1 cellular context compared by ENCODE assay signal in the genomic region with DNA sequence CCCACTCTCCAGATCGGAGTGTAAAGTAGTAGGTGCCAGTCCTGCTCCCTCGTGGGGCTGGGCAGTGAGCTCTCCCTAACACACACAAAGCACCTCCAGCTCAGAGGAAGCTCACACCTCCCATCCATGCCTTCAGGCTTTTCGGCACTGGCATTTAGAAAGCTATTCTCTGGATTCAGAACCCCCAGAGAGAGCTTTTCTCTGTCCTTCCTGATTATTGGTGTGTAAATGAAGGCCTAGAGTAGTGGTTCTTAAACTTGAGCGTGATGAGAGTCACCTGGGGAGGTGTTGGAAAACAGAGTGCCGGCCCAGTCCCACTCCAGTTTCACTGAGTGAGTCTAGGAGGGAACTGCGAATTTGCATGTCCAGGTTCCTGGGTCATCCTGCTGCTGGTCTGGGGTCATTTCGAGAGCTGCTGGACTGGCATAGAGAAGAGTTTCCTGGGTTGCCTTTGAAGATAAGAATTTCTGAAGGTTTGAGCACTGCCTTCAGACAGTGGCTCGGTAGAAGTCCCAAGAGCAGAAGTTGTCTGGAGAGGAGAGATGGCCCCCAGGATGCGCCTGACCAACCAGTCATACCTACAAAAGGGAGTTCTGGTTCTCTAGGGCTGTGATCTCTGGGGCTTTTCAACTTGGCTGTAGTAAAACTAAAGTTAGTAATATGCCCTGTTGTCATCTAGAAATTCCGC.
TF ChIP-seq lines count a peak whose summit lies in the region.

No MANE protein-coding gene starts in this region.

TF ChIP-seq in SK-N-SH, 30 proteins besides CTCF, POLR2A, EP300 and RAD21 (continued from another document):
- TF ChIP-seq, protein P1, sequence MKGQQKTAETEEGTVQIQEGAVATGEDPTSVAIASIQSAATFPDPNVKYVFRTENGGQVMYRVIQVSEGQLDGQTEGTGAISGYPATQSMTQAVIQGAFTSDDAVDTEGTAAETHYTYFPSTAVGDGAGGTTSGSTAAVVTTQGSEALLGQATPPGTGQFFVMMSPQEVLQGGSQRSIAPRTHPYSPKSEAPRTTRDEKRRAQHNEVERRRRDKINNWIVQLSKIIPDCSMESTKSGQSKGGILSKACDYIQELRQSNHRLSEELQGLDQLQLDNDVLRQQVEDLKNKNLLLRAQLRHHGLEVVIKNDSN (IDR thresholded peaks at IDR 0.05; ENCODE audit: borderline replicate concordance, low read depth) = no peak
- TF ChIP-seq RXRA (IDR thresholded peaks at IDR 0.05; ENCODE audit: borderline replicate concordance, low read depth) (no peak), TEAD4 (IDR thresholded peaks at IDR 0.05; ENCODE audit: borderline replicate concordance, insufficient read depth) (no peak), SMC3 (IDR thresholded peaks at IDR 0.05; ENCODE audit: low read depth, low read length) (no peak), CHD2 (IDR thresholded peaks at IDR 0.05; ENCODE audit: low read length, partially characterized antibody) (no peak), FOSL2 (IDR thresholded peaks at IDR 0.05; ENCODE audit: borderline replicate concordance, low read depth) (no peak), POLR2AphosphoS5 (IDR thresholded peaks at IDR 0.05; ENCODE audit: low read depth, low read length) (no peak)
- TF ChIP-seq, protein P2, sequence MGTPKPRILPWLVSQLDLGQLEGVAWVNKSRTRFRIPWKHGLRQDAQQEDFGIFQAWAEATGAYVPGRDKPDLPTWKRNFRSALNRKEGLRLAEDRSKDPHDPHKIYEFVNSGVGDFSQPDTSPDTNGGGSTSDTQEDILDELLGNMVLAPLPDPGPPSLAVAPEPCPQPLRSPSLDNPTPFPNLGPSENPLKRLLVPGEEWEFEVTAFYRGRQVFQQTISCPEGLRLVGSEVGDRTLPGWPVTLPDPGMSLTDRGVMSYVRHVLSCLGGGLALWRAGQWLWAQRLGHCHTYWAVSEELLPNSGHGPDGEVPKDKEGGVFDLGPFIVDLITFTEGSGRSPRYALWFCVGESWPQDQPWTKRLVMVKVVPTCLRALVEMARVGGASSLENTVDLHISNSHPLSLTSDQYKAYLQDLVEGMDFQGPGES (IDR thresholded peaks at IDR 0.05; ENCODE audit: low read depth, low read length) = no peak
- TF ChIP-seq, protein P3, sequence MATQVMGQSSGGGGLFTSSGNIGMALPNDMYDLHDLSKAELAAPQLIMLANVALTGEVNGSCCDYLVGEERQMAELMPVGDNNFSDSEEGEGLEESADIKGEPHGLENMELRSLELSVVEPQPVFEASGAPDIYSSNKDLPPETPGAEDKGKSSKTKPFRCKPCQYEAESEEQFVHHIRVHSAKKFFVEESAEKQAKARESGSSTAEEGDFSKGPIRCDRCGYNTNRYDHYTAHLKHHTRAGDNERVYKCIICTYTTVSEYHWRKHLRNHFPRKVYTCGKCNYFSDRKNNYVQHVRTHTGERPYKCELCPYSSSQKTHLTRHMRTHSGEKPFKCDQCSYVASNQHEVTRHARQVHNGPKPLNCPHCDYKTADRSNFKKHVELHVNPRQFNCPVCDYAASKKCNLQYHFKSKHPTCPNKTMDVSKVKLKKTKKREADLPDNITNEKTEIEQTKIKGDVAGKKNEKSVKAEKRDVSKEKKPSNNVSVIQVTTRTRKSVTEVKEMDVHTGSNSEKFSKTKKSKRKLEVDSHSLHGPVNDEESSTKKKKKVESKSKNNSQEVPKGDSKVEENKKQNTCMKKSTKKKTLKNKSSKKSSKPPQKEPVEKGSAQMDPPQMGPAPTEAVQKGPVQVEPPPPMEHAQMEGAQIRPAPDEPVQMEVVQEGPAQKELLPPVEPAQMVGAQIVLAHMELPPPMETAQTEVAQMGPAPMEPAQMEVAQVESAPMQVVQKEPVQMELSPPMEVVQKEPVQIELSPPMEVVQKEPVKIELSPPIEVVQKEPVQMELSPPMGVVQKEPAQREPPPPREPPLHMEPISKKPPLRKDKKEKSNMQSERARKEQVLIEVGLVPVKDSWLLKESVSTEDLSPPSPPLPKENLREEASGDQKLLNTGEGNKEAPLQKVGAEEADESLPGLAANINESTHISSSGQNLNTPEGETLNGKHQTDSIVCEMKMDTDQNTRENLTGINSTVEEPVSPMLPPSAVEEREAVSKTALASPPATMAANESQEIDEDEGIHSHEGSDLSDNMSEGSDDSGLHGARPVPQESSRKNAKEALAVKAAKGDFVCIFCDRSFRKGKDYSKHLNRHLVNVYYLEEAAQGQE (IDR thresholded peaks at IDR 0.05; ENCODE audit: low read depth, low read length) = no peak
- TF ChIP-seq, protein P4, sequence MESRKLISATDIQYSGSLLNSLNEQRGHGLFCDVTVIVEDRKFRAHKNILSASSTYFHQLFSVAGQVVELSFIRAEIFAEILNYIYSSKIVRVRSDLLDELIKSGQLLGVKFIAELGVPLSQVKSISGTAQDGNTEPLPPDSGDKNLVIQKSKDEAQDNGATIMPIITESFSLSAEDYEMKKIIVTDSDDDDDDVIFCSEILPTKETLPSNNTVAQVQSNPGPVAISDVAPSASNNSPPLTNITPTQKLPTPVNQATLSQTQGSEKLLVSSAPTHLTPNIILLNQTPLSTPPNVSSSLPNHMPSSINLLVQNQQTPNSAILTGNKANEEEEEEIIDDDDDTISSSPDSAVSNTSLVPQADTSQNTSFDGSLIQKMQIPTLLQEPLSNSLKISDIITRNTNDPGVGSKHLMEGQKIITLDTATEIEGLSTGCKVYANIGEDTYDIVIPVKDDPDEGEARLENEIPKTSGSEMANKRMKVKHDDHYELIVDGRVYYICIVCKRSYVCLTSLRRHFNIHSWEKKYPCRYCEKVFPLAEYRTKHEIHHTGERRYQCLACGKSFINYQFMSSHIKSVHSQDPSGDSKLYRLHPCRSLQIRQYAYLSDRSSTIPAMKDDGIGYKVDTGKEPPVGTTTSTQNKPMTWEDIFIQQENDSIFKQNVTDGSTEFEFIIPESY (IDR thresholded peaks at IDR 0.05; ENCODE audit: borderline replicate concordance, low read depth) = no peak
